ENCODE assay signal across 1 cellular context in the genomic region with DNA sequence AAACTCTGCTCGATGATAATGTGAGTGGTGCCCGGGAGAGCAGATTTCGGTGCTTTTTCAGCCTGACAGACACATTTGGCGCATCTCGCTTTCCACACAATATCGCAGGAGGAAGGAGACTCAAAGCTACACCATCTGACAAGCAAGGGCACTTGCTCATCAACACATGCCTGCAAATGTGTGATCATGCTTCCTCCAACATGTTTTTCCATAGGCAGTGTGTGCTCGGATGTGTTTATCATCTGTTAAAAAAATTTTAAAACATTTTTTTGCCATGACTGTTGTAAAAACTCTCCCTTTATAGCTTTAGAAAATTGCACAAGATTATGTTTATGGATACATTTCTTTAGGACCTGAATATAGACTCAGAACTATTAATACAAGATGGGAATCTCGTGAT.
TF ChIP-seq lines count a peak whose summit lies in the region.

No MANE protein-coding gene starts in this region.

TF ChIP-seq in IMR-90, 13 proteins besides CTCF, POLR2A, EP300 and RAD21 (continued from another document):
- TF ChIP-seq RFX5 (IDR thresholded peaks at IDR 0.05; ENCODE audit: low read depth, low read length) (no peak), CHD1 (IDR thresholded peaks at IDR 0.05; ENCODE audit: low read depth, low read length) (no peak), FOS (IDR thresholded peaks at IDR 0.05; ENCODE audit: low read depth, low read length) (no peak)
